Comparison of ENCODE assay signal across 11 cellular contexts in the genomic region with DNA sequence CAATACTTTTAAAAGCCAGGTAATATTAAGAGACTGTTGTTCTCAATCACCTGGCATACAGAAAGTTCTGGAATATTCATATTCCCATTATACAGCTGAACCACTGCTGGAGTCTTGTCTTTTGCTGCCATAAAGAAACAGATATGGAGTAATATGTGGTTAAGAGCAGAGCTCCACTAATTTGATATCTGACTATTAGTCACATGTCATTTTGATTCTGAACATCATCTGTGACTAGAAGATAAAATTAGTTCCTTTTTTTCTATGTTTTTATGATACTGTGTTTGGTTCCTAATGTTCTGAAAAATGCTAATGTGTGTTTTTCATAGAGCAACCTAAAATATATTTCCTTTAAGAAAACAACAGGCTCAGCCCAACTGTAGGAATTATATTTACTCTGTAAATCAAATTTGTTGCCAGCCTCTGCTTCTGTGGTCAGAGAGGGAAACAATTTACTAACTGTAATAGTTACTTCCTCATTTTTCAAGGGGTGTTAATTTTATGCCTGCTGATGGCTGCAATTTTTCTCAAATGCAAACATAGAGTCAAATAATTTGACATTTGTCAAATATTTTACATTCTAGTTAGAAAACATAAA. TPM values are rescaled to one million over a fixed set of nuclear protein-coding genes. Genes with fewer than 3 reads are reported as not detected.
DNase-seq lines count a peak whose midpoint lies in the region; ATAC-seq, FAIRE-seq and TF ChIP-seq lines count a peak whose summit lies in the region.
"Had no signal": no experiment of that assay in that cellular context is flagged by ENCODE, and none has a peak within 500 bp of the region (broad histone marks: within the 10 kb centered on the region; RNA-seq: fewer than 3 reads in every experiment).

No MANE protein-coding gene starts in this region.

- no peak overlapping the region for H3K27ac ChIP-seq in endothelial cell of umbilical vein (ENCODE audit: insufficient read depth, low read depth, low read length)
- H3K27ac ChIP-seq: SJSA1 had no signal

- TF ChIP-seq CTCF in endothelial cell of umbilical vein (IDR thresholded peaks at IDR 0.05; ENCODE audit: extremely low read depth in 1 of 2, insufficient read depth in 1 of 2, low read depth in 1 of 2, low read length in 2 of 2) (no peak), mucosa of descending colon (IDR thresholded peaks at IDR 0.05) (no peak)

- DNase-seq in GF-D8 (lab: John Stamatoyannopoulos, UW): peak; percentile 76
- no peak for DNase-seq in endothelial cell of umbilical vein (ENCODE audit: low read depth, low spot score)
- DNase-seq in stimulated activated CD4-positive, alpha-beta T cell treated with anti-CD3 and anti-CD28 coated beads, Interleukin-4, amount 100 ng/mL, for 1 hour: no peak
- no peak for DNase-seq in central memory CD4-positive, alpha-beta T cell
- no peak for DNase-seq in DMS53 treated with DMSO at 0.1 percent for 48 hours (lab: John Stamatoyannopoulos, UW; ENCODE audit: unreplicated experiment)
- DNase-seq in mucosa of descending colon: no peak
- DNase-seq: activated effector memory CD4-positive, alpha-beta T cell treated with Interleukin-2 at 50 U/mL for 16 hours had no signal

- no peak overlapping the region for H3K4me2 ChIP-seq in endothelial cell of umbilical vein (ENCODE audit: insufficient read depth, low read length)

- H3K4me1 ChIP-seq in endothelial cell of umbilical vein (ENCODE audit: control insufficient read depth, extremely low read depth, insufficient read depth, low read length) (peaks cover 6% of the 10 kb centered on the region), mucosa of descending colon (ENCODE audit: low read depth) (no peaks in the 10 kb centered on the region)
- H3K4me1 ChIP-seq: SJSA1 had no signal

- no peak for TF ChIP-seq POLR2A in endothelial cell of umbilical vein (IDR thresholded peaks at IDR 0.05; ENCODE audit: low read depth, low read length)

- peak; percentile 26 for FAIRE-seq in endothelial cell of umbilical vein (lab: Jason Lieb, UNC)

- POLR2A ChIA-PET in endothelial cell of umbilical vein (lab: Charles Lee): no interaction called here

- H3K9me1 ChIP-seq in endothelial cell of umbilical vein (replicated peaks; ENCODE audit: control insufficient read depth, extremely low read depth, insufficient read depth, low read length): no peaks in the 10 kb centered on the region

- no peaks in the 10 kb centered on the region for H3K79me2 ChIP-seq in endothelial cell of umbilical vein (ENCODE audit: control insufficient read depth, insufficient read depth, low read length)

- no peaks in the 10 kb centered on the region for H3K9me3 ChIP-seq in endothelial cell of umbilical vein (replicated peaks; ENCODE audit: control insufficient read depth, insufficient read depth, low read length)
- H3K9me3 ChIP-seq in mucosa of descending colon: no peaks in the 10 kb centered on the region
- H3K9me3 ChIP-seq: SJSA1 had no signal

- H3K4me3 ChIP-seq in endothelial cell of umbilical vein (replicated peaks in 1 of 3; ENCODE audit: insufficient read depth in 1 of 3, low read depth in 1 of 3, low read length in 3 of 3) (no peak overlapping the region), mucosa of descending colon (no peak overlapping the region)
- H3K4me3 ChIP-seq: SJSA1 had no signal

- no peak overlapping the region for H2AFZ ChIP-seq in endothelial cell of umbilical vein (ENCODE audit: low read depth, low read length)

- dilution Hi-C loops in endothelial cell of umbilical vein (cut with MboI; ENCODE audit: extremely low pct_ligation_motif_present, low sequenced_read_pairs): no loop called here

- CTCF ChIA-PET in endothelial cell of umbilical vein (lab: Charles Lee): no interaction called here

- H3K27me3 ChIP-seq in endothelial cell of umbilical vein (ENCODE audit: control insufficient read depth in 2 of 2, insufficient read depth in 2 of 2, low read length in 2 of 2): no peaks in the 10 kb centered on the region
- H3K27me3 ChIP-seq: SJSA1 had no signal

- H3K36me3 ChIP-seq in endothelial cell of umbilical vein (ENCODE audit: control insufficient read depth in 2 of 2, extremely low read depth in 1 of 2, insufficient read depth in 2 of 2, low read length in 2 of 2) (no peaks in the 10 kb centered on the region), mucosa of descending colon (ENCODE audit: low read depth) (no peaks in the 10 kb centered on the region)
- H3K36me3 ChIP-seq: SJSA1 had no signal

- H3K9ac ChIP-seq in endothelial cell of umbilical vein (replicated peaks; ENCODE audit: extremely low read depth, insufficient read depth, low read length): no peak overlapping the region

- intact Hi-C loops in endothelial cell of umbilical vein (cut with micrococcal nuclease): no loop called here
- intact Hi-C loops in mucosa of descending colon (cut with DNase I, micrococcal nuclease): no loop called here

- BruUV-seq in endothelial cell of umbilical vein (replicated peaks; lab: Mats Ljungman, UMichigan): no TSS peak

- ATAC-seq in GM21390 (IDR thresholded peaks at IDR 0.05; ENCODE audit: unreplicated experiment) (peak; percentile 34), HG03565 (IDR thresholded peaks at IDR 0.05; ENCODE audit: unreplicated experiment) (peak; percentile 32), mucosa of descending colon (no peak)

- H4K20me1 ChIP-seq in endothelial cell of umbilical vein (replicated peaks; ENCODE audit: control insufficient read depth, extremely low read depth, insufficient read depth, low read length): no peaks in the 10 kb centered on the region

TF ChIP-seq in endothelial cell of umbilical vein, 7 proteins besides CTCF, POLR2A, EP300 and RAD21:
- no peak for TF ChIP-seq GATA2 (IDR thresholded peaks at IDR 0.05; ENCODE audit: insufficient read depth, insufficient read length, low read depth, low read length)
- TF ChIP-seq FOS (IDR thresholded peaks at IDR 0.05; ENCODE audit: borderline replicate concordance, insufficient read depth, low read length): no peak
- no peak for TF ChIP-seq MYC (IDR thresholded peaks at IDR 0.05; ENCODE audit: low read depth, low read length)
- TF ChIP-seq, protein P1, sequence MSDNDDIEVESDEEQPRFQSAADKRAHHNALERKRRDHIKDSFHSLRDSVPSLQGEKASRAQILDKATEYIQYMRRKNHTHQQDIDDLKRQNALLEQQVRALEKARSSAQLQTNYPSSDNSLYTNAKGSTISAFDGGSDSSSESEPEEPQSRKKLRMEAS (IDR thresholded peaks at IDR 0.05; ENCODE audit: insufficient read depth, insufficient read length): no peak
- no peak for TF ChIP-seq POLR2AphosphoS5 (IDR thresholded peaks at IDR 0.05; ENCODE audit: insufficient read depth, low read depth, low read length)
- no peak for TF ChIP-seq EZH2 (IDR thresholded peaks at IDR 0.05; ENCODE audit: borderline replicate concordance, low read depth, low read length, severe bottlenecking)
- no peak for TF ChIP-seq JUN (IDR thresholded peaks at IDR 0.05; ENCODE audit: borderline replicate concordance, insufficient read depth, insufficient read length, low read depth)

RNA-seq across cellular contexts. Expression of a gene that starts 33.3 kb away (rescaled TPM):
- total RNA-seq in endothelial cell of umbilical vein (0.18 and 0.28 TPM in 2 replicates), mucosa of descending colon (under 1 TPM; 0.29 to 0.89 (median 0.36) TPM)
- polyA plus RNA-seq in endothelial cell of umbilical vein: 0.03 and 0.04 TPM in 2 replicates
- 0.04 and 0.06 TPM in 2 replicates for polyA plus RNA-seq in endothelial cell of umbilical vein (2011; cell fraction: cytosol; rRNA removed)
- 0.14 and 0.16 TPM in 2 replicates for polyA plus RNA-seq in endothelial cell of umbilical vein (2011; cell fraction: nucleus; rRNA removed)
- polyA plus RNA-seq in endothelial cell of umbilical vein (2012): 0.10 and 0.17 TPM in 2 replicates
- 0.06 TPM in 1 of 2 replicates, not detected in the other for polyA minus RNA-seq in endothelial cell of umbilical vein
- polyA minus RNA-seq in endothelial cell of umbilical vein (2011; cell fraction: cytosol; rRNA and poly(A)+ RNA removed): not detected
- polyA minus RNA-seq in endothelial cell of umbilical vein (2011; cell fraction: nucleus; rRNA and poly(A)+ RNA removed): 0.10 and 0.14 TPM in 2 replicates
- total RNA-seq: epithelial cell of proximal tubule, SJSA1 had no signal

RNA-seq across cellular contexts. Expression of a gene that starts 49.3 kb away (rescaled TPM):
- total RNA-seq in endothelial cell of umbilical vein (81.1 and 82.3 TPM in 2 replicates), mucosa of descending colon (100 to 1,000 TPM in 1 of 3 donors, 10 to 100 TPM in 2; 73.9 to 103 (median 88.1) TPM)
- 85.7 and 155 TPM in 2 replicates for polyA plus RNA-seq in endothelial cell of umbilical vein
- polyA plus RNA-seq in endothelial cell of umbilical vein (2011; cell fraction: cytosol; rRNA removed): 43.6 and 59.9 TPM in 2 replicates
- 49.1 and 61.5 TPM in 2 replicates for polyA plus RNA-seq in endothelial cell of umbilical vein (2011; cell fraction: nucleus; rRNA removed)
- polyA plus RNA-seq in endothelial cell of umbilical vein (2012): 104 and 193 TPM in 2 replicates
- polyA minus RNA-seq in endothelial cell of umbilical vein: 25.1 and 36.8 TPM in 2 replicates
- polyA minus RNA-seq in endothelial cell of umbilical vein (2011; cell fraction: cytosol; rRNA and poly(A)+ RNA removed): 30.2 TPM
- 25.8 and 50.1 TPM in 2 replicates for polyA minus RNA-seq in endothelial cell of umbilical vein (2011; cell fraction: nucleus; rRNA and poly(A)+ RNA removed)
